In the genomic region with DNA sequence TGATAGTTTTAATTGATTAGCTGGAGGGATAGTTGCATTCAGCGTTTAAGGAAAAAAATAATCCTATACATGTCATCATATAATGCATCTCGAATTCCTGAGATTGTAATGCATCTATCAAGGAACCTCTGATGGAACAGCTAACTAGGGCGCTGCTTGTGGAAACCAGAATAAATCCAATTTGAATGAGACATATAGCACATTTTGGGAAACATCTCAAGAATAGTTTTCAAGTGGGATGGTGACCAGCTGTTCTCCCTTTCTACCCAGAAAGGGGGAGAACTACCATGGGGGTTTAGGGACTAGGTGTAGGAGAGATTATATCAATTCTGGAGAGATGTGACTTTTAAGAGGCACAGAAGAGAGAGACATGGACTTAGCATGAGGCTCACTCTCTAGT, we compare ENCODE assay signal across 3 cellular contexts.
"Had no signal": no experiment of that assay in that cellular context is flagged by ENCODE, and none has a peak within 500 bp of the region (broad histone marks: within the 10 kb centered on the region; RNA-seq: fewer than 3 reads in every experiment).

No MANE protein-coding gene starts in this region.

- DNase-seq: GDM1, GF-D8 had no signal

- H3K4me3 ChIP-seq: GM12878 had no signal
